Comparison of ENCODE assay signal across 11 cellular contexts in the genomic region with DNA sequence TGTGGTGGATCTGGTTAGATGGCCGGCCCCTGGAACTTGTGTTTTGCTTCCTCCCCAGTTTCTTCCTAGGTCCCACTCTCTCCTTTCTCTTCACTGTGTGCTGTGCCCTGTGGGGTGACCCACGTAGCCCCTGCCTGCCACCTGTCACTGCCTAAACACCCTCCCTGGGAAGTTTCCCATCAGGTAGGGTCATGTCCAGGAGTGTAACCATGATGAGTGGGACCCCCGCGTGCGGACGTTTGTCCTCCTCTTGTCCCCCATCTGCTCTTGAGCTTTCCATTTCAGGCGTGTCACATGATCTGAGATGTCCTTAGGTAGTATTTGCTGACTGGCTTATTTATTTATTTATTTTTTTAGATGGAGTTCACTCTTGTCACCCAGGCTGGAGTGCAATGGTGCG.
A peak's percentile ranks its signal among the peaks of the same experiment; 100 is the strongest.
DNase-seq lines count a peak whose midpoint lies in the region; ATAC-seq, FAIRE-seq and TF ChIP-seq lines count a peak whose summit lies in the region.
"Had no signal": no experiment of that assay in that cellular context is flagged by ENCODE, and none has a peak within 500 bp of the region (broad histone marks: within the 10 kb centered on the region; RNA-seq: fewer than 3 reads in every experiment).

No MANE protein-coding gene starts in this region.

- H4K20me1 ChIP-seq in DND-41 (ENCODE audit: insufficient read depth, low read length) (peaks cover 27% of the 10 kb centered on the region; the same call in 1 of the 2 replicates), endothelial cell of umbilical vein (replicated peaks; ENCODE audit: control insufficient read depth, extremely low read depth, insufficient read depth, low read length) (no peaks in the 10 kb centered on the region)

- H3K9ac ChIP-seq in DND-41 (ENCODE audit: low read depth, low read length) (peak overlapping the region; percentile 51), endothelial cell of umbilical vein (replicated peaks; ENCODE audit: extremely low read depth, insufficient read depth, low read length) (no peak overlapping the region)

- no peak overlapping the region for H3K4me3 Mint-ChIP-seq in WTC11
- peak overlapping the region in 1 of 2 donors; percentile 41 for H3K4me3 Mint-ChIP-seq in stimulated activated naive B cell treated with anti-CD40 and anti-IgM and Interleukin-4, amounts not matched to agents 10 μg/mL and 1 μg/mL and 100 μg/mL, for 72 hours

- H3K36me3 ChIP-seq in DND-41 (ENCODE audit: insufficient read depth, low read length) (peaks cover 50% of the 10 kb centered on the region), endothelial cell of umbilical vein (ENCODE audit: control insufficient read depth in 2 of 2, extremely low read depth in 1 of 2, insufficient read depth in 2 of 2, low read length in 2 of 2) (peaks cover 0 to 3% of the 10 kb centered on the region in 2 experiments)

- peaks cover 100% of the 10 kb centered on the region for H3K4me1 ChIP-seq in DND-41 (ENCODE audit: insufficient read depth, low read length)
- H3K4me1 ChIP-seq in endothelial cell of umbilical vein (ENCODE audit: control insufficient read depth, extremely low read depth, insufficient read depth, low read length), result peaks cover 25% of the 10 kb centered on the region

- H3K4me3 ChIP-seq in DND-41 (ENCODE audit: low read depth in 1 of 2, low read length in 2 of 2) (peak overlapping the region in 1 of 2 experiments; percentile 46; a peak in 1 of 4 replicates), endothelial cell of umbilical vein (replicated peaks in 1 of 3; ENCODE audit: insufficient read depth in 1 of 3, low read depth in 1 of 3, low read length in 3 of 3) (no peak overlapping the region)
- H3K4me3 ChIP-seq: mucosa of descending colon had no signal

- H3K27ac ChIP-seq in DND-41 (ENCODE audit: low read length), result peak overlapping the region; percentile 97
- peak overlapping the region; percentile 98 for H3K27ac ChIP-seq in endothelial cell of umbilical vein (ENCODE audit: insufficient read depth, low read depth, low read length)

- H3K9me3 Mint-ChIP-seq in WTC11, result no peaks in the 10 kb centered on the region
- H3K9me3 Mint-ChIP-seq in stimulated activated naive B cell treated with anti-CD40 and anti-IgM and Interleukin-4, amounts not matched to agents 10 μg/mL and 1 μg/mL and 100 μg/mL, for 72 hours, result peaks cover 16 to 18% of the 10 kb centered on the region in 2 donors

- ATAC-seq in DND-41 (ENCODE audit: insufficient read depth, low read depth) (no peak), WTC11 (no peak), GM18502 (IDR thresholded peaks at IDR 0.05; ENCODE audit: poor library complexity, unreplicated experiment) (no peak)
- ATAC-seq in stimulated activated naive B cell treated with anti-CD40 and anti-IgM and Interleukin-4, amounts not matched to agents 10 μg/mL and 1 μg/mL and 100 μg/mL, for 72 hours (replicated peaks), result no peak

- H3K9me1 ChIP-seq in endothelial cell of umbilical vein (replicated peaks; ENCODE audit: control insufficient read depth, extremely low read depth, insufficient read depth, low read length), result no peaks in the 10 kb centered on the region

- no peaks in the 10 kb centered on the region for H3K27me3 Mint-ChIP-seq in WTC11 (ENCODE audit: low read depth)
- H3K27me3 Mint-ChIP-seq in stimulated activated naive B cell treated with anti-CD40 and anti-IgM and Interleukin-4, amounts not matched to agents 10 μg/mL and 1 μg/mL and 100 μg/mL, for 72 hours, result no peaks in the 10 kb centered on the region

- no peak for TF ChIP-seq CTCF in DND-41 (IDR thresholded peaks at IDR 0.05; ENCODE audit: borderline replicate concordance, extremely low read depth, low read length, poor library complexity, severe bottlenecking)
- no peak for TF ChIP-seq CTCF in WTC11 (IDR thresholded peaks at IDR 0.05)
- no peak for TF ChIP-seq CTCF in endothelial cell of umbilical vein (IDR thresholded peaks at IDR 0.05; ENCODE audit: extremely low read depth in 1 of 2, insufficient read depth in 1 of 2, low read depth in 1 of 2, low read length in 2 of 2)

- dilution Hi-C loops in endothelial cell of umbilical vein (cut with MboI; ENCODE audit: extremely low pct_ligation_motif_present, low sequenced_read_pairs), result no loop called here

- peaks cover 10% of the 10 kb centered on the region for H3K36me3 Mint-ChIP-seq in WTC11
- peaks cover 49 to 71% of the 10 kb centered on the region in 2 donors for H3K36me3 Mint-ChIP-seq in stimulated activated naive B cell treated with anti-CD40 and anti-IgM and Interleukin-4, amounts not matched to agents 10 μg/mL and 1 μg/mL and 100 μg/mL, for 72 hours

- H3K27ac Mint-ChIP-seq in WTC11, result peak overlapping the region; percentile 41; the same call in 1 of the 2 replicates
- peak overlapping the region; percentile 89 for H3K27ac Mint-ChIP-seq in stimulated activated naive B cell treated with anti-CD40 and anti-IgM and Interleukin-4, amounts not matched to agents 10 μg/mL and 1 μg/mL and 100 μg/mL, for 72 hours

- TF ChIP-seq POLR2A in endothelial cell of umbilical vein (IDR thresholded peaks at IDR 0.05; ENCODE audit: low read depth, low read length), result no peak

- H3K4me1 Mint-ChIP-seq in WTC11, result peaks cover 23% of the 10 kb centered on the region
- peaks cover 61 to 82% of the 10 kb centered on the region in 2 donors for H3K4me1 Mint-ChIP-seq in stimulated activated naive B cell treated with anti-CD40 and anti-IgM and Interleukin-4, amounts not matched to agents 10 μg/mL and 1 μg/mL and 100 μg/mL, for 72 hours

- H2AFZ ChIP-seq in DND-41 (ENCODE audit: low read depth, low read length) (no peak overlapping the region), endothelial cell of umbilical vein (ENCODE audit: low read depth, low read length) (no peak overlapping the region)

- DNase-seq in DND-41, result no peak
- no peak for DNase-seq in WTC11 (ENCODE audit: low spot score)
- no peak for DNase-seq in endothelial cell of umbilical vein (ENCODE audit: low read depth, low spot score)
- no peak for DNase-seq in stimulated activated naive B cell treated with anti-CD40 and anti-IgM and Interleukin-4, amounts not matched to agents 10 μg/mL and 1 μg/mL and 100 μg/mL, for 72 hours
- DNase-seq in NCI-H748 (lab: John Stamatoyannopoulos, UW; ENCODE audit: unreplicated experiment), result no peak
- no peak for DNase-seq in activated CD4-positive, alpha-beta T cell treated with anti-CD3 and anti-CD28 coated beads, Interleukin-2, amount 50 U/mL, for 4 hours
- DNase-seq: NCI-H1417 treated with DMSO at 0.1 percent for 48 hours, NCI-H748 treated with DMSO at 0.1 percent for 48 hours had no signal

- H3K27me3 ChIP-seq in DND-41 (ENCODE audit: insufficient read depth, low read length, poor library complexity) (no peaks in the 10 kb centered on the region), endothelial cell of umbilical vein (ENCODE audit: control insufficient read depth in 2 of 2, insufficient read depth in 2 of 2, low read length in 2 of 2) (no peaks in the 10 kb centered on the region)

- intact Hi-C loops in endothelial cell of umbilical vein (cut with micrococcal nuclease), result loop anchor here (2.0 to 10.0 kb wide), 2 partner anchors 34 to 462 kb away; partner anchors contain the start of gene ING1

- no peak for FAIRE-seq in endothelial cell of umbilical vein (lab: Jason Lieb, UNC)
- FAIRE-seq: HTR-8/SVneo had no signal

- CTCF ChIA-PET in WTC11 (lab: Charles Lee) (interaction anchor here (0.9 kb wide), 1 partner anchor 8 kb away, joined by 3 read pairs; no protein-coding TSS in a partner anchor), endothelial cell of umbilical vein (lab: Charles Lee) (interaction anchor here (1.8 kb wide), 1 partner anchor 9 kb away, joined by 5 read pairs; no protein-coding TSS in a partner anchor)

- H3K9me3 ChIP-seq in DND-41 (ENCODE audit: insufficient read depth, low read length, severe bottlenecking) (no peaks in the 10 kb centered on the region), endothelial cell of umbilical vein (replicated peaks; ENCODE audit: control insufficient read depth, insufficient read depth, low read length) (no peaks in the 10 kb centered on the region)
- H3K9me3 ChIP-seq: mucosa of descending colon had no signal

- TSS peak; percentile 20 for BruUV-seq in endothelial cell of umbilical vein (replicated peaks; lab: Mats Ljungman, UMichigan)

- H3K4me2 ChIP-seq in DND-41 (ENCODE audit: insufficient read depth, low read length) (peak overlapping the region; percentile 61), endothelial cell of umbilical vein (ENCODE audit: insufficient read depth, low read length) (no peak overlapping the region)

- POLR2A ChIA-PET in WTC11 (lab: Charles Lee), result no interaction called here
- POLR2A ChIA-PET in endothelial cell of umbilical vein (lab: Charles Lee), result no interaction called here

- H3K79me2 ChIP-seq in DND-41 (ENCODE audit: insufficient read depth, low read length) (peaks cover 95% of the 10 kb centered on the region), endothelial cell of umbilical vein (ENCODE audit: control insufficient read depth, insufficient read depth, low read length) (peaks cover 51% of the 10 kb centered on the region)

TF ChIP-seq in WTC11, 78 proteins besides CTCF, POLR2A, EP300 and RAD21 (continues in another document):
- TF ChIP-seq ZBTB43 (CRISPR knock-in tag; IDR thresholded peaks at IDR 0.05) (no peak), ZNF416 (CRISPR knock-in tag; IDR thresholded peaks at IDR 0.05) (no peak), TP53 (CRISPR knock-in tag; IDR thresholded peaks at IDR 0.05) (no peak)

TF ChIP-seq in endothelial cell of umbilical vein, 7 proteins besides CTCF, POLR2A, EP300 and RAD21:
- TF ChIP-seq, protein P1, sequence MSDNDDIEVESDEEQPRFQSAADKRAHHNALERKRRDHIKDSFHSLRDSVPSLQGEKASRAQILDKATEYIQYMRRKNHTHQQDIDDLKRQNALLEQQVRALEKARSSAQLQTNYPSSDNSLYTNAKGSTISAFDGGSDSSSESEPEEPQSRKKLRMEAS (IDR thresholded peaks at IDR 0.05; ENCODE audit: insufficient read depth, insufficient read length), result no peak
- no peak for TF ChIP-seq FOS (IDR thresholded peaks at IDR 0.05; ENCODE audit: borderline replicate concordance, insufficient read depth, low read length)
- no peak for TF ChIP-seq JUN (IDR thresholded peaks at IDR 0.05; ENCODE audit: borderline replicate concordance, insufficient read depth, insufficient read length, low read depth)
- no peak for TF ChIP-seq EZH2 (IDR thresholded peaks at IDR 0.05; ENCODE audit: borderline replicate concordance, low read depth, low read length, severe bottlenecking)
- TF ChIP-seq POLR2AphosphoS5 (IDR thresholded peaks at IDR 0.05; ENCODE audit: insufficient read depth, low read depth, low read length), result no peak
- TF ChIP-seq GATA2 (IDR thresholded peaks at IDR 0.05; ENCODE audit: insufficient read depth, insufficient read length, low read depth, low read length), result no peak
- no peak for TF ChIP-seq MYC (IDR thresholded peaks at IDR 0.05; ENCODE audit: low read depth, low read length)
TF ChIP-seq in endothelial cell of umbilical vein: peak in this region for 0.
